ENCODE assay signal across 14 cellular contexts in the genomic region with DNA sequence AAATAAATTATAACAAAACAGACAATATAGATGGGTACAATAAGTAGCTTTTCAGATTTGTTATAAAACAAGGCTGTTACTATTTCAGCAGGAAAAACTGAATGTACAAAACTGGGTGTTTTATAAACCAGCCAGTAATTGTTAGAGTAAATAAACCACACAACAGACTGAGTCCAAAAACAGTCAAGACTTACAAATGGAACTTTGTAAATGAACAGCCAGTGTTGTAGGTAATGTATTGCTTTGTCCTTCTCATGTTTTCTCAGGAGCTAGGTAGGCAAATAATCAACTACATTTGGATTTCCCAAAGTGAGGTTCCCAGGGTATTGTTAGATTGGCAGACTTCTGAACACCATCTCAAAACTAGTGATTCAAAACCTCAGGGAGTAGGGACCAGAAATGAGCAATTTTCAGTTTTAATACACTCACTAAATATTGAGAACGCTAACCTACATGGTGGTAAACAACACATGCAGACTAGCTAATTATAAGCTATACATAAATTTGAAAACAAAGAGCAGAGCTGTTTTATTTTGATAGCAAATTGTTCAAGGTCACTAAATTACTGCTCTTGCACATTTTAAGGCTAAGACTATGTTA. TPM values are rescaled to one million over a fixed set of nuclear protein-coding genes. Genes with fewer than 3 reads are reported as not detected.
DNase-seq lines count a peak whose midpoint lies in the region; ATAC-seq and FAIRE-seq lines count a peak whose summit lies in the region.
"Had no signal": no experiment of that assay in that cellular context is flagged by ENCODE, and none has a peak within 500 bp of the region (broad histone marks: within the 10 kb centered on the region; RNA-seq: fewer than 3 reads in every experiment).

No MANE protein-coding gene starts in this region.

- ATAC-seq in GM19452 (IDR thresholded peaks at IDR 0.05; ENCODE audit: unreplicated experiment): peak; percentile 67
- peak; percentile 88 for ATAC-seq in HG03196 (IDR thresholded peaks at IDR 0.05; ENCODE audit: unreplicated experiment)
- ATAC-seq in right cardiac atrium: no peak
- ATAC-seq in GM21367 (IDR thresholded peaks at IDR 0.05; ENCODE audit: unreplicated experiment): no peak

- H3K4me3 ChIP-seq in right cardiac atrium (ENCODE audit: low read length): no peak overlapping the region

- peak; percentile 4 for DNase-seq in kidney tubule cell (ENCODE audit: low spot score)
- DNase-seq in SW 1271 (lab: John Stamatoyannopoulos, UW): no peak
- no peak for DNase-seq in right cardiac atrium
- DNase-seq in G401 (ENCODE audit: low spot score): no peak
- DNase-seq: activated B cell treated with CpG ODN at 0.5 μM for 24 hours, islet precursor cell, Kasumi-1, NCI-H1436, NCI-H510A had no signal

- peak; percentile 31 for FAIRE-seq in G401.6 (lab: Jason Lieb, UNC)
- FAIRE-seq: RCC 7860 had no signal

- intact Hi-C loops in right cardiac atrium (cut with DNase I): no loop called here

- no peak overlapping the region for H3K27ac ChIP-seq in right cardiac atrium (ENCODE audit: low read length)

- in situ Hi-C loops in G401 (cut with HindIII; ENCODE audit: low sequenced_read_pairs): no loop called here

- 81% methylated on average over 1 of the region's 1 CpG for WGBS in right cardiac atrium

- H3K4me1 ChIP-seq in right cardiac atrium (ENCODE audit: control insufficient read depth, insufficient read depth, low read length): no peaks in the 10 kb centered on the region

- H3K27me3 ChIP-seq in right cardiac atrium (ENCODE audit: control insufficient read depth, insufficient read depth): no peaks in the 10 kb centered on the region

- H3K9me3 ChIP-seq in right cardiac atrium (ENCODE audit: control insufficient read depth, low read length): no peaks in the 10 kb centered on the region

RNA-seq across cellular contexts. Expression of a gene that starts 36.2 kb away (rescaled TPM):
- 10 to 100 TPM; 15.6 to 16.8 (median 16.4) TPM for total RNA-seq in right cardiac atrium
- polyA plus RNA-seq in right cardiac atrium: 8.4 TPM
- 29.4 and 30.0 TPM in 2 replicates for total RNA-seq in G401 (2014; rRNA removed; shearing (Covaris generic))

Comparison
In these comparisons a context has a peak if more than half of its experiments do, and no peak if none do; other contexts are left out.
1. ATAC-seq: peak in GM19452 (single experiment) and HG03196 (single experiment); none in right cardiac atrium (0 of 2) and GM21367 (single experiment).